In the genomic region with DNA sequence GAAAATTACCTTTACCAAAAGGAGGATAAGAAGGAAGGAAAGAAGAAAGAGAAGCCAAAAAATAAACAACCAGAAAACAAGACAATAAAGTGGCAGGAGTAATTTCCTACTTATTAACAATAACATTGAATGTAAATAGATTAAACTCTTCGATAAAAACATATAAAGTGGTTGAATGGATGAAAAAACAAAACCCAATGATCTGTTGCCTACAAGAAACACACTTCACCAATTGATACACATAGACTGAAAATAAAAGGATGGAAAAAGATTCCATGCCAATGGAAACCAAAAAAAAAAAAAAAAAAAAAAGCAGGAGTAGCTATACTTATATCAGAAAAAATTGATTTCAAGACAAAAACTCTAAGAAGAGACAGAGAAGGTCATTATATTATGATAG, we compare ENCODE assay signal across 10 cellular contexts.
"Had no signal": no experiment of that assay in that cellular context is flagged by ENCODE, and none has a peak within 500 bp of the region (broad histone marks: within the 10 kb centered on the region; RNA-seq: fewer than 3 reads in every experiment).

No MANE protein-coding gene starts in this region.

- H3K4me1 ChIP-seq: HAP-1 had no signal

- DNase-seq: GM23248, GOT3, H7, H9, HCEC 1CT, HFFc6 had no signal

- H3K9me3 ChIP-seq: HAP-1 had no signal

- H3K27ac ChIP-seq: GM23248 had no signal

- FAIRE-seq: H1, H54 had no signal

- H3K36me3 ChIP-seq: HAP-1 had no signal

- H3K4me3 ChIP-seq: GM23248, GM23338, HAP-1 had no signal
